12 cellular contexts compared by ENCODE assay signal in genomic region chr2:215644233-215644929, GRCh38.
DNase-seq lines count a peak whose midpoint lies in the region; ATAC-seq and TF ChIP-seq lines count a peak whose summit lies in the region.
"Had no signal": no experiment of that assay in that cellular context is flagged by ENCODE, and none has a peak within 500 bp of the region (broad histone marks: within the 10 kb centered on the region; RNA-seq: fewer than 3 reads in every experiment).

No MANE protein-coding gene starts in this region.

- no peak for TF ChIP-seq CTCF in heart left ventricle (IDR thresholded peaks at IDR 0.05)
- TF ChIP-seq CTCF in right lobe of liver (IDR thresholded peaks at IDR 0.05), result no peak

- no peak overlapping the region for H2BK5ac ChIP-seq in trophoblast cell (ENCODE audit: low read depth, low read length, poor library complexity)

- no peak overlapping the region for H3K4ac ChIP-seq in trophoblast cell (ENCODE audit: low read depth, low read length)

- H4K91ac ChIP-seq in trophoblast cell (ENCODE audit: low read depth, low read length), result no peak overlapping the region

- H3K4me1 ChIP-seq in right cardiac atrium (ENCODE audit: control insufficient read depth, insufficient read depth, low read length) (no peaks in the 10 kb centered on the region), heart left ventricle (no peaks in the 10 kb centered on the region), right lobe of liver (peaks cover 0 to 19% (median 5%) of the 10 kb centered on the region in 4 donors), trophoblast cell (ENCODE audit: control insufficient read depth in 1 of 2, insufficient read depth in 2 of 2, low read length in 2 of 2) (no peaks in the 10 kb centered on the region)
- H3K4me1 ChIP-seq: BLaER1 treated with 17β-estradiol and CSF1 and Interleukin-3, amounts not matched to agents 10 nM and 100 nM; HAP-1 had no signal

- intact Hi-C loops in right cardiac atrium (cut with DNase I) (no loop called here), heart left ventricle (cut with DNase I) (no loop called here), right lobe of liver (cut with DNase I) (no loop called here)

- no peaks in the 10 kb centered on the region for H3K79me2 ChIP-seq in trophoblast cell (ENCODE audit: control insufficient read depth, insufficient read depth, low read length, poor library complexity)

- no peak overlapping the region for H4K12ac ChIP-seq in trophoblast cell (ENCODE audit: low read depth, low read length)

- H3K14ac ChIP-seq in trophoblast cell (ENCODE audit: low read length), result no peak overlapping the region

- 73% methylated on average over 7 of the region's 7 CpGs for WGBS in right cardiac atrium
- WGBS in heart left ventricle, 4 donors, result 76 to 88% (median 83%) methylated on average over 7 of the region's 7 CpGs
- WGBS in right lobe of liver (ENCODE audit: insufficient coverage, low coverage, low lambda C conversion rate, missing lambda C conversion rate), result 26% methylated on average over 7 of the region's 7 CpGs
- no CpG with 5 or more reads among the region's 7 CpGs for WGBS in trophoblast cell (ENCODE audit: extremely low coverage, insufficient coverage, insufficient read length)

- no peak overlapping the region for H4K8ac ChIP-seq in trophoblast cell (ENCODE audit: low read depth, low read length)

- H3K4me3 ChIP-seq in right cardiac atrium (ENCODE audit: low read length) (no peak overlapping the region), heart left ventricle (no peak overlapping the region), right lobe of liver (no peak overlapping the region), trophoblast cell (ENCODE audit: low read depth, low read length) (no peak overlapping the region)
- H3K4me3 ChIP-seq: BLaER1 treated with 17β-estradiol and CSF1 and Interleukin-3, amounts not matched to agents 10 nM and 100 nM; GM23248; HAP-1 had no signal

- TF ChIP-seq POLR2A in heart left ventricle (IDR thresholded peaks at IDR 0.05) (no peak), right lobe of liver (IDR thresholded peaks at IDR 0.05) (no peak)

- H2AFZ ChIP-seq in trophoblast cell (ENCODE audit: insufficient read depth, low read length, poor library complexity), result no peak overlapping the region
- H2AFZ ChIP-seq: GM23248 had no signal

- DNase-seq in right cardiac atrium, result peak in 1 of 3 donors; percentile 72
- no peak for DNase-seq in heart left ventricle
- DNase-seq in right lobe of liver, result peak; percentile 39 to 83 (median 68)
- no peak for DNase-seq in trophoblast cell
- DNase-seq in activated CD8-positive, alpha-beta memory T cell treated with anti-CD3 and anti-CD28 coated beads, Interleukin-2, amount 50 U/mL, for 48 hours, result no peak
- DNase-seq in stimulated activated CD4-positive, alpha-beta T cell treated with anti-CD3 and anti-CD28 coated beads, Interleukin-4, amount 100 ng/mL, for 1 hour, result no peak
- DNase-seq in NCI-H2107 treated with DMSO at 0.1 percent for 48 hours (lab: John Stamatoyannopoulos, UW; ENCODE audit: unreplicated experiment), result no peak
- DNase-seq: CD8-positive, alpha-beta T cell; COR-L47; GM23248 had no signal

- H3K9ac ChIP-seq in trophoblast cell (ENCODE audit: low read length), result no peak overlapping the region
- H3K9ac ChIP-seq: BLaER1 treated with 17β-estradiol and CSF1 and Interleukin-3, amounts not matched to agents 10 nM and 100 nM; GM23248 had no signal

- no peak overlapping the region for H3K4me2 ChIP-seq in trophoblast cell (ENCODE audit: low read length)
- H3K4me2 ChIP-seq: BLaER1 treated with 17β-estradiol and CSF1 and Interleukin-3, amounts not matched to agents 10 nM and 100 nM had no signal

- no peak overlapping the region for H3K18ac ChIP-seq in trophoblast cell (ENCODE audit: low read length)

- no peaks in the 10 kb centered on the region for H3K79me1 ChIP-seq in trophoblast cell (ENCODE audit: low read length)

- H2BK120ac ChIP-seq in trophoblast cell (ENCODE audit: insufficient read depth, low read length, poor library complexity), result no peak overlapping the region

- no peak overlapping the region for H3K23ac ChIP-seq in trophoblast cell (ENCODE audit: low read length)

- H2BK12ac ChIP-seq in trophoblast cell (ENCODE audit: low read length), result peak overlapping the region; percentile 9

- H3K9me3 ChIP-seq in right cardiac atrium (ENCODE audit: control insufficient read depth, low read length), result no peaks in the 10 kb centered on the region
- H3K9me3 ChIP-seq in heart left ventricle, result no peaks in the 10 kb centered on the region
- no peaks in the 10 kb centered on the region for H3K9me3 ChIP-seq in right lobe of liver
- no peaks in the 10 kb centered on the region for H3K9me3 ChIP-seq in trophoblast cell (ENCODE audit: insufficient read depth, low read depth, low read length)
- H3K9me3 ChIP-seq: HAP-1 had no signal

- H3K36me3 ChIP-seq in heart left ventricle, result no peaks in the 10 kb centered on the region
- no peaks in the 10 kb centered on the region for H3K36me3 ChIP-seq in right lobe of liver
- no peaks in the 10 kb centered on the region for H3K36me3 ChIP-seq in trophoblast cell (ENCODE audit: control insufficient read depth in 1 of 2, insufficient read depth in 2 of 2, low read length in 2 of 2)
- H3K36me3 ChIP-seq: BLaER1 treated with 17β-estradiol and CSF1 and Interleukin-3, amounts not matched to agents 10 nM and 100 nM; HAP-1 had no signal

- no peaks in the 10 kb centered on the region for H3K27me3 ChIP-seq in right cardiac atrium (ENCODE audit: control insufficient read depth, insufficient read depth)
- H3K27me3 ChIP-seq in heart left ventricle, result no peaks in the 10 kb centered on the region
- H3K27me3 ChIP-seq in right lobe of liver, result no peaks in the 10 kb centered on the region
- H3K27me3 ChIP-seq in trophoblast cell (ENCODE audit: insufficient read depth, low read length), result no peaks in the 10 kb centered on the region
- H3K27me3 ChIP-seq: BLaER1 treated with 17β-estradiol and CSF1 and Interleukin-3, amounts not matched to agents 10 nM and 100 nM had no signal

- ATAC-seq in right cardiac atrium, result peak; percentile 40 to 54
- ATAC-seq in heart left ventricle, result no peak
- peak; percentile 91 to 95 (median 92) for ATAC-seq in right lobe of liver
- ATAC-seq: CD8-positive, alpha-beta T cell had no signal

- no peak overlapping the region for H2AK5ac ChIP-seq in trophoblast cell (ENCODE audit: low read length)

- H3K27ac ChIP-seq in right cardiac atrium (ENCODE audit: low read length) (no peak overlapping the region), heart left ventricle (no peak overlapping the region), right lobe of liver (peak overlapping the region in 2 of 3 donors; percentile 24 to 66), trophoblast cell (ENCODE audit: low read depth, low read length) (no peak overlapping the region)
- H3K27ac ChIP-seq: BLaER1 treated with 17β-estradiol and CSF1 and Interleukin-3, amounts not matched to agents 10 nM and 100 nM; GM23248 had no signal

Comparison
In these comparisons a context has a peak if more than half of its experiments do, and no peak if none do; other contexts are left out.
1. ATAC-seq: peak in right cardiac atrium (2 of 2) and right lobe of liver (4 of 4); none in heart left ventricle (0 of 4).
2. DNase-seq: peak in right lobe of liver (3 of 3); none in heart left ventricle (0 of 5), trophoblast cell (0 of 2), activated CD8-positive, alpha-beta memory T cell treated with anti-CD3 and anti-CD28 coated beads, Interleukin-2, amount 50 U/mL, for 48 hours (single experiment), stimulated activated CD4-positive, alpha-beta T cell treated with anti-CD3 and anti-CD28 coated beads, Interleukin-4, amount 100 ng/mL, for 1 hour (single experiment) and NCI-H2107 treated with DMSO at 0.1 percent for 48 hours (single experiment).
3. H3K27ac ChIP-seq: peak in right lobe of liver (2 of 3); none in right cardiac atrium (single experiment), heart left ventricle (0 of 12) and trophoblast cell (single experiment).